ENCODE assay signal across 10 cellular contexts in genomic region chr10:70664702-70665195, GRCh38. TPM values are rescaled to one million over a fixed set of nuclear protein-coding genes. Genes with fewer than 3 reads are reported as not detected.
DNase-seq lines count a peak whose midpoint lies in the region; ATAC-seq and TF ChIP-seq lines count a peak whose summit lies in the region.
"Had no signal": no experiment of that assay in that cellular context is flagged by ENCODE, and none has a peak within 500 bp of the region (broad histone marks: within the 10 kb centered on the region; RNA-seq: fewer than 3 reads in every experiment).

No MANE protein-coding gene starts in this region.

- H3K27me3 Mint-ChIP-seq in progenitor cell of endocrine pancreas, result peaks cover 13% of the 10 kb centered on the region

- DNase-seq in NCI-H1417 (lab: John Stamatoyannopoulos, UW) (peak in 2 of 3 experiments; percentile 28 to 37), NCI-H1417 treated with DMSO at 0.1 percent for 48 hours (lab: John Stamatoyannopoulos, UW) (no peak), RWPE2 (ENCODE audit: low spot score) (peak; percentile 58), foreskin melanocyte (peak; percentile 99), smooth muscle cell (lab: John Stamatoyannopoulos, UW; ENCODE audit: unreplicated experiment) (no peak), progenitor cell of endocrine pancreas (ENCODE audit: low spot score, unreplicated experiment) (no peak), NCI-H1436 treated with DMSO at 0.1 percent for 48 hours (lab: John Stamatoyannopoulos, UW) (no peak)
- no peak for DNase-seq in activated CD8-positive, alpha-beta memory T cell treated with anti-CD3 and anti-CD28 coated beads for 24 hours

- no peaks in the 10 kb centered on the region for H3K27me3 ChIP-seq in RWPE2 (ENCODE audit: insufficient read depth, poor library complexity, severe bottlenecking)
- H3K27me3 ChIP-seq in smooth muscle cell (ENCODE audit: low read depth), result no peaks in the 10 kb centered on the region
- H3K27me3 ChIP-seq: ascending aorta had no signal

- H3K9me3 ChIP-seq in RWPE2 (ENCODE audit: severe bottlenecking), result no peaks in the 10 kb centered on the region
- no peaks in the 10 kb centered on the region for H3K9me3 ChIP-seq in smooth muscle cell (replicated peaks; ENCODE audit: low read depth)
- H3K9me3 ChIP-seq: ascending aorta had no signal

- H3K36me3 Mint-ChIP-seq in progenitor cell of endocrine pancreas (ENCODE audit: insufficient read depth), result no peaks in the 10 kb centered on the region

- no peaks in the 10 kb centered on the region for H4K20me1 ChIP-seq in smooth muscle cell (ENCODE audit: low read depth)

- H3K79me2 ChIP-seq in smooth muscle cell (ENCODE audit: low read depth), result no peaks in the 10 kb centered on the region

- H3K9me3 Mint-ChIP-seq in progenitor cell of endocrine pancreas (ENCODE audit: low read depth), result peaks cover 7% of the 10 kb centered on the region

- H3K4me1 Mint-ChIP-seq in progenitor cell of endocrine pancreas (ENCODE audit: low read depth), result no peaks in the 10 kb centered on the region

- peak; percentile 94 for ATAC-seq in RWPE2 (ENCODE audit: low read depth)

- H3F3A ChIP-seq in smooth muscle cell (ENCODE audit: low read depth), result peaks cover 28% of the 10 kb centered on the region

- peak overlapping the region; percentile 11 for H3K4me2 ChIP-seq in smooth muscle cell

- WGBS in smooth muscle cell (ENCODE audit: low lambda C conversion rate), result 5% methylated on average over 6 of the region's 6 CpGs

- H3K36me3 ChIP-seq in RWPE2 (ENCODE audit: low read depth) (no peaks in the 10 kb centered on the region), smooth muscle cell (ENCODE audit: low read depth) (no peaks in the 10 kb centered on the region)
- H3K36me3 ChIP-seq: ascending aorta had no signal

- H3K9ac ChIP-seq in smooth muscle cell (ENCODE audit: low read depth), result peak overlapping the region; percentile 91

- no peak overlapping the region for H3K4me3 Mint-ChIP-seq in progenitor cell of endocrine pancreas (ENCODE audit: low read depth)

- no peak overlapping the region for H3K27ac Mint-ChIP-seq in progenitor cell of endocrine pancreas

- no peak overlapping the region for H3K4me3 ChIP-seq in RWPE2 (ENCODE audit: severe bottlenecking)
- no peak overlapping the region for H3K4me3 ChIP-seq in smooth muscle cell
- H3K4me3 ChIP-seq: ascending aorta had no signal

- no peak overlapping the region for H2AFZ ChIP-seq in smooth muscle cell (ENCODE audit: low read depth)

- H3K4me1 ChIP-seq in RWPE2 (ENCODE audit: insufficient read depth, poor library complexity, severe bottlenecking) (peaks cover 6% of the 10 kb centered on the region), smooth muscle cell (ENCODE audit: low read depth) (peaks cover 17% of the 10 kb centered on the region)
- H3K4me1 ChIP-seq: ascending aorta had no signal

- TF ChIP-seq CTCF in RWPE2 (IDR thresholded peaks at IDR 0.05; ENCODE audit: poor library complexity, severe bottlenecking) (no peak), smooth muscle cell (IDR thresholded peaks at IDR 0.05; ENCODE audit: borderline replicate concordance, insufficient read depth, poor library complexity, severe bottlenecking) (no peak), progenitor cell of endocrine pancreas (IDR thresholded peaks at IDR 0.05; ENCODE audit: unreplicated experiment) (no peak)

- H3K27ac ChIP-seq in RWPE2 (ENCODE audit: poor library complexity, severe bottlenecking) (no peak overlapping the region), smooth muscle cell (ENCODE audit: low read depth) (peak overlapping the region; percentile 95)
- H3K27ac ChIP-seq: ascending aorta, C4-2B had no signal

RNA-seq across cellular contexts. Expression of gene ADAMTS14, which starts 7.6 kb away (rescaled TPM):
- total RNA-seq in smooth muscle cell (5.5 and 6.3 TPM in 2 replicates), progenitor cell of endocrine pancreas (0.05 TPM in 1 of 2 replicates, not detected in the other)
- 10.1 and 12.0 TPM in 2 replicates for polyA plus RNA-seq in smooth muscle cell

Comparison
In these comparisons a context has a peak if more than half of its experiments do, and no peak if none do; other contexts are left out.
1. DNase-seq: peak in NCI-H1417 (2 of 3), RWPE2 (single experiment) and foreskin melanocyte (single experiment); none in NCI-H1417 treated with DMSO at 0.1 percent for 48 hours (single experiment), smooth muscle cell (single experiment), progenitor cell of endocrine pancreas (single experiment), activated CD8-positive, alpha-beta memory T cell treated with anti-CD3 and anti-CD28 coated beads for 24 hours (single experiment) and NCI-H1436 treated with DMSO at 0.1 percent for 48 hours (single experiment).